Comparison of ENCODE assay signal across 1 cellular context in the genomic region with DNA sequence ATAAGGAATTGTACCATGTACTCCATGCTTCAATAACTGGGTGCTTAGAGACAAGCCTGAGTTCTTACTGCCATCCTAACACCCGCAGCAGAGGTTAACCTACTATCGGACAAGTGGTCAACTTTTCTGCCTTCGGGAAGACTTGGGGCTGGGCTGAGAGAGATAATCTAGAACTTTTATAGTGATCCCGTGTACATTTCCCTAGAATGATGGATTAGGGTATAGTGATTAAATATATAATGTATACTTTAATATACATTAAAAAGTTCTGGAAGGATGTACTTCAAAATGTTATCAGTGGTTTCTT.
TF ChIP-seq lines count a peak whose summit lies in the region.

No MANE protein-coding gene starts in this region.

TF ChIP-seq in GM23338, 12 proteins besides CTCF, POLR2A, EP300 and RAD21 (continued from another document):
- TF ChIP-seq, protein P1, sequence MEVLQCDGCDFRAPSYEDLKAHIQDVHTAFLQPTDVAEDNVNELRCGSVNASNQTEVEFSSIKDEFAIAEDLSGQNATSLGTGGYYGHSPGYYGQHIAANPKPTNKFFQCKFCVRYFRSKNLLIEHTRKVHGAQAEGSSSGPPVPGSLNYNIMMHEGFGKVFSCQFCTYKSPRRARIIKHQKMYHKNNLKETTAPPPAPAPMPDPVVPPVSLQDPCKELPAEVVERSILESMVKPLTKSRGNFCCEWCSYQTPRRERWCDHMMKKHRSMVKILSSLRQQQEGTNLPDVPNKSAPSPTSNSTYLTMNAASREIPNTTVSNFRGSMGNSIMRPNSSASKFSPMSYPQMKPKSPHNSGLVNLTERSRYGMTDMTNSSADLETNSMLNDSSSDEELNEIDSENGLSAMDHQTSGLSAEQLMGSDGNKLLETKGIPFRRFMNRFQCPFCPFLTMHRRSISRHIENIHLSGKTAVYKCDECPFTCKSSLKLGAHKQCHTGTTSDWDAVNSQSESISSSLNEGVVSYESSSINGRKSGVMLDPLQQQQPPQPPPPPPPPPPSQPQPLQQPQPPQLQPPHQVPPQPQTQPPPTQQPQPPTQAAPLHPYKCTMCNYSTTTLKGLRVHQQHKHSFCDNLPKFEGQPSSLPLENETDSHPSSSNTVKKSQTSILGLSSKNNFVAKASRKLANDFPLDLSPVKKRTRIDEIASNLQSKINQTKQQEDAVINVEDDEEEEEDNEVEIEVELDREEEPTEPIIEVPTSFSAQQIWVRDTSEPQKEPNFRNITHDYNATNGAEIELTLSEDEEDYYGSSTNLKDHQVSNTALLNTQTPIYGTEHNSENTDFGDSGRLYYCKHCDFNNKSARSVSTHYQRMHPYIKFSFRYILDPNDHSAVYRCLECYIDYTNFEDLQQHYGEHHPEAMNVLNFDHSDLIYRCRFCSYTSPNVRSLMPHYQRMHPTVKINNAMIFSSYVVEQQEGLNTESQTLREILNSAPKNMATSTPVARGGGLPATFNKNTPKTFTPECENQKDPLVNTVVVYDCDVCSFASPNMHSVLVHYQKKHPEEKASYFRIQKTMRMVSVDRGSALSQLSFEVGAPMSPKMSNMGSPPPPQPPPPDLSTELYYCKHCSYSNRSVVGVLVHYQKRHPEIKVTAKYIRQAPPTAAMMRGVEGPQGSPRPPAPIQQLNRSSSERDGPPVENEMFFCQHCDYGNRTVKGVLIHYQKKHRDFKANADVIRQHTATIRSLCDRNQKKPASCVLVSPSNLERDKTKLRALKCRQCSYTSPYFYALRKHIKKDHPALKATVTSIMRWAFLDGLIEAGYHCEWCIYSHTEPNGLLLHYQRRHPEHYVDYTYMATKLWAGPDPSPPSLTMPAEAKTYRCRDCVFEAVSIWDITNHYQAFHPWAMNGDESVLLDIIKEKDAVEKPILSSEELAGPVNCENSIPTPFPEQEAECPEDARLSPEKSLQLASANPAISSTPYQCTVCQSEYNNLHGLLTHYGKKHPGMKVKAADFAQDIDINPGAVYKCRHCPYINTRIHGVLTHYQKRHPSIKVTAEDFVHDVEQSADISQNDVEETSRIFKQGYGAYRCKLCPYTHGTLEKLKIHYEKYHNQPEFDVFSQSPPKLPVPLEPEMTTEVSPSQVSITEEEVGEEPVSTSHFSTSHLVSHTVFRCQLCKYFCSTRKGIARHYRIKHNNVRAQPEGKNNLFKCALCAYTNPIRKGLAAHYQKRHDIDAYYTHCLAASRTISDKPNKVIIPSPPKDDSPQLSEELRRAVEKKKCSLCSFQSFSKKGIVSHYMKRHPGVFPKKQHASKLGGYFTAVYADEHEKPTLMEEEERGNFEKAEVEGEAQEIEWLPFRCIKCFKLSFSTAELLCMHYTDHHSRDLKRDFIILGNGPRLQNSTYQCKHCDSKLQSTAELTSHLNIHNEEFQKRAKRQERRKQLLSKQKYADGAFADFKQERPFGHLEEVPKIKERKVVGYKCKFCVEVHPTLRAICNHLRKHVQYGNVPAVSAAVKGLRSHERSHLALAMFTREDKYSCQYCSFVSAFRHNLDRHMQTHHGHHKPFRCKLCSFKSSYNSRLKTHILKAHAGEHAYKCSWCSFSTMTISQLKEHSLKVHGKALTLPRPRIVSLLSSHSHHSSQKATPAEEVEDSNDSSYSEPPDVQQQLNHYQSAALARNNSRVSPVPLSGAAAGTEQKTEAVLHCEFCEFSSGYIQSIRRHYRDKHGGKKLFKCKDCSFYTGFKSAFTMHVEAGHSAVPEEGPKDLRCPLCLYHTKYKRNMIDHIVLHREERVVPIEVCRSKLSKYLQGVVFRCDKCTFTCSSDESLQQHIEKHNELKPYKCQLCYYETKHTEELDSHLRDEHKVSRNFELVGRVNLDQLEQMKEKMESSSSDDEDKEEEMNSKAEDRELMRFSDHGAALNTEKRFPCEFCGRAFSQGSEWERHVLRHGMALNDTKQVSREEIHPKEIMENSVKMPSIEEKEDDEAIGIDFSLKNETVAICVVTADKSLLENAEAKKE (CRISPR knock-in tag; IDR thresholded peaks at IDR 0.05), result no peak
- no peak for TF ChIP-seq POLR2AphosphoS5 (IDR thresholded peaks at IDR 0.05; ENCODE audit: low read depth)
